8 cellular contexts compared by ENCODE assay signal in the genomic region with DNA sequence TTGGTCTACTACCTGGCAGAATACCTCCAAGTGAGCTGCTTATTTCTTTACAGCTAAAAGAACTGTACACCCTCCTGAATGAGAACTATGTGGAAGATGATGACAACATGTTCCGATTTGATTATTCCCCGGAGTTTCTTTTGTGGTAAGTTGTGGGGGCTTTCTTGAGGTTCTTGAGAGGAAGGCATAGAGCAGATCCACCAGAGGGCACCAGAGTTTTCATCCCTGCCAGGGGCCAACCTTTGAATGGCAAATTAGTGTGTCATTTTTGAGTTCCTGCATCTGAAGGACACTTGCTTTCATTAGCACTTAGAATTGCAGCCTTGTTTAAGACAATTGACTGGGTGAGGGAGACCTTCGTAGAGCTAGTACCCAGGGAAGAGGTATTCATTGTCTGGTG. TPM values are rescaled to one million over a fixed set of nuclear protein-coding genes. Genes with fewer than 3 reads are reported as not detected.
DNase-seq lines count a peak whose midpoint lies in the region; ATAC-seq and TF ChIP-seq lines count a peak whose summit lies in the region.

No MANE protein-coding gene starts in this region.

- no peaks in the 10 kb centered on the region for H3K9me3 ChIP-seq in lower lobe of right lung

- H3K27ac ChIP-seq in lower lobe of right lung = no peak overlapping the region

- peaks cover 0 to 2% (median 2%) of the 10 kb centered on the region in 3 donors for H3K27me3 Mint-ChIP-seq in CD14-positive monocyte (ENCODE audit: low read depth in 3 of 3)

- H3K4me3 ChIP-seq in astrocyte of the cerebellum (ENCODE audit: low read depth, low read length) = no peak overlapping the region
- no peak overlapping the region for H3K4me3 ChIP-seq in lower lobe of right lung

- no peak overlapping the region for H3K4me3 Mint-ChIP-seq in CD14-positive monocyte

- H3K36me3 Mint-ChIP-seq in CD14-positive monocyte = peaks cover 81 to 97% of the 10 kb centered on the region in 2 donors

- intact Hi-C loops in CD14-positive monocyte (cut with micrococcal nuclease) (loop anchor here (5.0 to 10.0 kb wide), 2 partner anchors 36 to 171 kb away; partner anchors contain the start of gene PLCD3 (in 2 of the 2)), lower lobe of right lung (cut with DNase I) (no loop called here)

- H3K4me1 ChIP-seq in lower lobe of right lung = peaks cover 36% of the 10 kb centered on the region

- H3K36me3 ChIP-seq in lower lobe of right lung = peaks cover 88% of the 10 kb centered on the region

- no peaks in the 10 kb centered on the region for H3K27me3 ChIP-seq in lower lobe of right lung (ENCODE audit: low read depth)

- ATAC-seq in lower lobe of right lung (no peak), HG03196 (IDR thresholded peaks at IDR 0.05; ENCODE audit: unreplicated experiment) (no peak)

- in situ Hi-C loops in astrocyte of the cerebellum (cut with HindIII; ENCODE audit: low sequenced_read_pairs) (no loop called here), GM13976 (cut with MboI; ENCODE audit: low sequenced_read_pairs, unreplicated experiment) (no loop called here)

- no peaks in the 10 kb centered on the region for H3K4me1 Mint-ChIP-seq in CD14-positive monocyte

- peak; percentile 9; the same call in 1 of the 2 replicates for TF ChIP-seq RAD21 in Ishikawa (IDR thresholded peaks at IDR 0.05; ENCODE audit: low read depth)

- peak overlapping the region in 1 of 7 donors; percentile 12 for H3K27ac Mint-ChIP-seq in CD14-positive monocyte

- no peak for TF ChIP-seq EP300 in Ishikawa (IDR thresholded peaks at IDR 0.05; ENCODE audit: borderline replicate concordance)

- no peaks in the 10 kb centered on the region for H3K9me3 Mint-ChIP-seq in CD14-positive monocyte

- DNase-seq in CD14-positive monocyte (ENCODE audit: low spot score) (no peak), astrocyte of the cerebellum (ENCODE audit: low read depth) (no peak), lower lobe of right lung (no peak), NCI-H446 treated with DMSO at 0.1 percent for 48 hours (lab: John Stamatoyannopoulos, UW) (no peak), GM13976 (ENCODE audit: low spot score) (no peak)
- DNase-seq in stimulated activated CD4-positive, alpha-beta T cell treated with anti-CD3 and anti-CD28 coated beads, Interleukin-2, amount 100 ng/mL, for 24 hours = no peak

- TF ChIP-seq CTCF in CD14-positive monocyte (IDR thresholded peaks at IDR 0.05) (peak; percentile 34), astrocyte of the cerebellum (IDR thresholded peaks at IDR 0.05; ENCODE audit: low read depth, low read length, missing control alignments) (peak; percentile 75), lower lobe of right lung (IDR thresholded peaks at IDR 0.05) (peak; percentile 32), GM13976 (IDR thresholded peaks at IDR 0.05; ENCODE audit: borderline replicate concordance, control extremely low read depth, extremely low read depth, insufficient read depth, missing control alignments) (no peak)

TF ChIP-seq in Ishikawa, 13 proteins besides CTCF, POLR2A, EP300 and RAD21:
- TF ChIP-seq MAX (IDR thresholded peaks at IDR 0.05) (no peak), ZBTB7A (IDR thresholded peaks at IDR 0.05; ENCODE audit: low read depth) (no peak)

RNA-seq across cellular contexts. Expression of gene NMT1, which starts 35.0 kb away (rescaled TPM):
- 10 to 100 TPM; 45.1 to 50.2 TPM for polyA plus RNA-seq in CD14-positive monocyte
- total RNA-seq in lower lobe of right lung = 117 TPM

RNA-seq across cellular contexts. Expression of gene PLCD3, which starts 36.2 kb away (rescaled TPM):
- 1 to 10 TPM in 1 of 2 donors, under 1 TPM in 1; 0.97 to 2.5 TPM for polyA plus RNA-seq in CD14-positive monocyte
- total RNA-seq in lower lobe of right lung = 38.3 TPM

RNA-seq across cellular contexts. Expression of gene ACBD4, which starts 39.3 kb away (rescaled TPM):
- polyA plus RNA-seq in CD14-positive monocyte = 1 to 10 TPM; 4.8 to 6.2 TPM
- 16.6 TPM for total RNA-seq in lower lobe of right lung

RNA-seq across cellular contexts. Expression of gene DCAKD, which starts 44.7 kb away (rescaled TPM):
- 1 to 10 TPM; 6.6 to 8.7 TPM for polyA plus RNA-seq in CD14-positive monocyte
- 20.1 TPM for total RNA-seq in lower lobe of right lung

RNA-seq across cellular contexts. Expression of gene HEXIM1, which starts 52.1 kb away (rescaled TPM):
- 1 to 10 TPM; 2.2 to 2.5 TPM for polyA plus RNA-seq in CD14-positive monocyte
- 33.9 TPM for total RNA-seq in lower lobe of right lung
